ENCODE assay signal across 21 cellular contexts in genomic region chr1:191151321-191151807, GRCh38.
"Had no signal": no experiment of that assay in that cellular context is flagged by ENCODE, and none has a peak within 500 bp of the region (broad histone marks: within the 10 kb centered on the region; RNA-seq: fewer than 3 reads in every experiment).

No MANE protein-coding gene starts in this region.

- H3K4me1 ChIP-seq: esophagus muscularis mucosa, gastrocnemius medialis, right atrium auricular region, transverse colon had no signal

- H3K36me3 Mint-ChIP-seq: naive thymus-derived CD8-positive, alpha-beta T cell; stimulated activated effector memory CD8-positive, alpha-beta T cell treated with anti-CD3 and anti-CD28 coated beads, Interleukin-12 subunit alpha, Interleukin-12 subunit beta, amount 100 ng/mL, for 72 hours had no signal

- H3K4me3 ChIP-seq: dorsolateral prefrontal cortex, esophagus muscularis mucosa, gastrocnemius medialis, mucosa of descending colon, right atrium auricular region, thoracic aorta, transverse colon had no signal

- H3K4me3 Mint-ChIP-seq: naive thymus-derived CD8-positive, alpha-beta T cell; stimulated activated effector memory CD8-positive, alpha-beta T cell treated with anti-CD3 and anti-CD28 coated beads, Interleukin-12 subunit alpha, Interleukin-12 subunit beta, amount 100 ng/mL, for 72 hours; stimulated activated naive CD8-positive, alpha-beta T cell treated with anti-CD3 and anti-CD28 coated beads, Interleukin-15, Interleukin-2, amounts not matched to agents 100 ng/mL and 50 ng/mL, for 24 hours had no signal

- H3K27ac Mint-ChIP-seq: naive thymus-derived CD8-positive, alpha-beta T cell; stimulated activated effector memory CD8-positive, alpha-beta T cell treated with anti-CD3 and anti-CD28 coated beads, Interleukin-12 subunit alpha, Interleukin-12 subunit beta, amount 100 ng/mL, for 72 hours; stimulated activated naive CD8-positive, alpha-beta T cell treated with anti-CD3 and anti-CD28 coated beads, Interleukin-15, Interleukin-2, amounts not matched to agents 100 ng/mL and 50 ng/mL, for 24 hours had no signal

- H3K27ac ChIP-seq: dorsolateral prefrontal cortex, esophagus muscularis mucosa, gastrocnemius medialis, neutrophil, right atrium auricular region, thoracic aorta, transverse colon had no signal

- H3K36me3 ChIP-seq: esophagus muscularis mucosa, gastrocnemius medialis, neutrophil, right atrium auricular region, thoracic aorta, transverse colon had no signal

- H3K4me1 Mint-ChIP-seq: naive thymus-derived CD8-positive, alpha-beta T cell; stimulated activated effector memory CD8-positive, alpha-beta T cell treated with anti-CD3 and anti-CD28 coated beads, Interleukin-12 subunit alpha, Interleukin-12 subunit beta, amount 100 ng/mL, for 72 hours had no signal

- H3K27me3 ChIP-seq: dorsolateral prefrontal cortex, esophagus muscularis mucosa, gastrocnemius medialis, neutrophil, right atrium auricular region, transverse colon had no signal

- ATAC-seq: gastrocnemius medialis; left cardiac atrium; left ventricle myocardium superior; mucosa of descending colon; naive thymus-derived CD8-positive, alpha-beta T cell; stimulated activated effector memory CD8-positive, alpha-beta T cell treated with anti-CD3 and anti-CD28 coated beads, Interleukin-12 subunit alpha, Interleukin-12 subunit beta, amount 100 ng/mL, for 72 hours had no signal

- DNase-seq: central memory CD4-positive, alpha-beta T cell; cortex of kidney; dorsolateral prefrontal cortex; effector memory CD4-positive, alpha-beta T cell; gastrocnemius medialis; islet precursor cell; left cardiac atrium; left ventricle myocardium superior; mammary epithelial cell; mucosa of descending colon; naive thymus-derived CD8-positive, alpha-beta T cell; small intestine; stimulated activated CD4-positive, alpha-beta T cell treated with anti-CD3 and anti-CD28 coated beads, Interleukin-4, amount 100 ng/mL, for 1 hour; stimulated activated CD8-positive, alpha-beta memory T cell treated with anti-CD3 and anti-CD28 coated beads, Interleukin-4, amount 100 ng/mL, for 48 hours; transverse colon had no signal

- H3K9me3 Mint-ChIP-seq: stimulated activated naive CD8-positive, alpha-beta T cell treated with anti-CD3 and anti-CD28 coated beads, Interleukin-15, Interleukin-2, amounts not matched to agents 100 ng/mL and 50 ng/mL, for 24 hours had no signal

- H3K9me3 ChIP-seq: esophagus muscularis mucosa, gastrocnemius medialis, mucosa of descending colon, right atrium auricular region, thoracic aorta, transverse colon had no signal

- H3K27me3 Mint-ChIP-seq: naive thymus-derived CD8-positive, alpha-beta T cell; stimulated activated naive CD8-positive, alpha-beta T cell treated with anti-CD3 and anti-CD28 coated beads, Interleukin-15, Interleukin-2, amounts not matched to agents 100 ng/mL and 50 ng/mL, for 24 hours had no signal
